8 cellular contexts compared by ENCODE assay signal in genomic region chr1:30718091-30718635, GRCh38. TPM values are rescaled to one million over a fixed set of nuclear protein-coding genes. Genes with fewer than 3 reads are reported as not detected.
DNase-seq lines count a peak whose midpoint lies in the region; ATAC-seq and TF ChIP-seq lines count a peak whose summit lies in the region.

No MANE protein-coding gene starts in this region.

- peaks cover 3% of the 10 kb centered on the region for H3K36me3 Mint-ChIP-seq in activated CD4-positive, alpha-beta T cell treated with anti-CD3 and anti-CD28 coated beads for 36 hours (ENCODE audit: low read depth)
- no peaks in the 10 kb centered on the region for H3K36me3 Mint-ChIP-seq in chondrocyte (ENCODE audit: low read depth)

- peaks cover 18% of the 10 kb centered on the region for H3K4me1 Mint-ChIP-seq in activated CD4-positive, alpha-beta T cell treated with anti-CD3 and anti-CD28 coated beads for 36 hours
- H3K4me1 Mint-ChIP-seq in chondrocyte (ENCODE audit: low read depth): peaks cover 9% of the 10 kb centered on the region

- H3K27ac Mint-ChIP-seq in activated CD4-positive, alpha-beta T cell treated with anti-CD3 and anti-CD28 coated beads for 36 hours: peak overlapping the region; percentile 95
- peak overlapping the region; percentile 95 for H3K27ac Mint-ChIP-seq in chondrocyte (ENCODE audit: unreplicated experiment)

- peak overlapping the region; percentile 81 for H3K4me3 Mint-ChIP-seq in activated CD4-positive, alpha-beta T cell treated with anti-CD3 and anti-CD28 coated beads for 36 hours
- peak overlapping the region; percentile 83 for H3K4me3 Mint-ChIP-seq in chondrocyte (ENCODE audit: unreplicated experiment)

- no peaks in the 10 kb centered on the region for H3K27me3 Mint-ChIP-seq in activated CD4-positive, alpha-beta T cell treated with anti-CD3 and anti-CD28 coated beads for 36 hours
- no peaks in the 10 kb centered on the region for H3K27me3 Mint-ChIP-seq in chondrocyte (ENCODE audit: low read depth)

- peak; percentile 71 for ATAC-seq in HG03439 (IDR thresholded peaks at IDR 0.05; ENCODE audit: unreplicated experiment)
- ATAC-seq in activated CD4-positive, alpha-beta T cell treated with anti-CD3 and anti-CD28 coated beads for 36 hours: peak; percentile 92
- peak; percentile 77 for ATAC-seq in left colon

- CTCF ChIA-PET in activated CD4-positive, alpha-beta T cell treated with anti-CD3 and anti-CD28 coated beads for 36 hours (lab: Charles Lee): interaction anchor here (0.6 to 5.5 kb wide), 23 partner anchors 10 to 1594 kb away, joined by 3 to 229 read pairs (median 6); partner anchors contain the start of genes LAPTM5 and SDC3

- POLR2A ChIA-PET in activated CD4-positive, alpha-beta T cell treated with anti-CD3 and anti-CD28 coated beads for 36 hours (lab: Charles Lee): interaction anchor here (0.6 to 2.2 kb wide), 6 partner anchors 14 to 1537 kb away, joined by 3 to 14 read pairs (median 4); partner anchors contain the start of gene SRSF4

- intact Hi-C loops in activated CD4-positive, alpha-beta T cell treated with anti-CD3 and anti-CD28 coated beads for 36 hours (cut with DNase I, micrococcal nuclease): loop anchor here (1.0 to 10.0 kb wide), 19 partner anchors 25 to 1831 kb away; partner anchors contain the start of genes MECR (in 2 of the 2), ZCCHC17 (in 2 of the 2), LAPTM5 (in 1 of the 2) and PEF1 (in 1 of the 2)
- intact Hi-C loops in left colon (cut with DNase I, micrococcal nuclease): loop anchor here in 1 of 2 donors (2.0 to 10.0 kb wide), 2 partner anchors 61 to 1483 kb away; partner anchors contain the start of genes MECR and PTPRU

- TF ChIP-seq CTCF in chondrocyte (IDR thresholded peaks at IDR 0.05): no peak

- DNase-seq in AML-193 (lab: John Stamatoyannopoulos, UW): peak; percentile 93 to 95
- DNase-seq in GM19240 (ENCODE audit: insufficient read length, low spot score): peak; percentile 85
- DNase-seq in NCI-H510A treated with DMSO at 0.1 percent for 48 hours (lab: John Stamatoyannopoulos, UW): peak; percentile 66
- peak; percentile 100 for DNase-seq in activated CD4-positive, alpha-beta T cell treated with anti-CD3 and anti-CD28 coated beads for 36 hours
- DNase-seq in chondrocyte (ENCODE audit: low spot score): peak; percentile 99
- DNase-seq in left colon: peak; percentile 99 to 100
- DNase-seq in stimulated activated CD4-positive, alpha-beta T cell treated with anti-CD3 and anti-CD28 coated beads, Interleukin-1b, Interleukin-23, amount 100 ng/mL, for 4 hours (ENCODE audit: low read depth in 2 of 2): peak; percentile 100

- H3K9me3 Mint-ChIP-seq in activated CD4-positive, alpha-beta T cell treated with anti-CD3 and anti-CD28 coated beads for 36 hours (ENCODE audit: low read depth): peaks cover 6% of the 10 kb centered on the region
- H3K9me3 Mint-ChIP-seq in chondrocyte (ENCODE audit: low read depth): peaks cover 4% of the 10 kb centered on the region

RNA-seq across cellular contexts. Expression of gene MATN1, which starts 5.2 kb away (rescaled TPM):
- under 1 TPM; 0.32 to 0.43 TPM for total RNA-seq in activated CD4-positive, alpha-beta T cell treated with anti-CD3 and anti-CD28 coated beads for 36 hours
- total RNA-seq in chondrocyte: 0.19 to 0.82 TPM (median 0.47 TPM) in 3 replicates
- not detected for total RNA-seq in left colon

RNA-seq across cellular contexts. Expression of gene LAPTM5, which starts 39.4 kb away (rescaled TPM):
- total RNA-seq in activated CD4-positive, alpha-beta T cell treated with anti-CD3 and anti-CD28 coated beads for 36 hours: 100 to 1,000 TPM; 174 to 214 TPM
- 0.15 to 0.17 TPM in 2 of 3 replicates, not detected in the other for total RNA-seq in chondrocyte
- 10 to 100 TPM; 10.7 to 49.1 TPM for total RNA-seq in left colon

Comparison
In these comparisons a context has a peak if more than half of its experiments do, and no peak if none do; other contexts are left out.
1. Peak in every context shown above with its lines: DNase-seq and ATAC-seq.
2. RNA of gene LAPTM5, which starts 39.4 kb away (total RNA-seq): 174 to 214 TPM in activated CD4-positive, alpha-beta T cell treated with anti-CD3 and anti-CD28 coated beads for 36 hours and 10.7 to 49.1 TPM in left colon; 0.15 to 0.17 TPM in chondrocyte; every median in the first group is over 10 times any median in the second.